1 cellular context compared by ENCODE assay signal in genomic region chr21:36860736-36861594, GRCh38.
TF ChIP-seq lines count a peak whose summit lies in the region.

No MANE protein-coding gene starts in this region.

TF ChIP-seq in K562, 482 proteins besides CTCF, POLR2A, EP300 and RAD21 (continued from another document and continues in another):
- TF ChIP-seq MLLT1 (IDR thresholded peaks at IDR 0.05) (no peak), KDM4B (IDR thresholded peaks at IDR 0.05; ENCODE audit: borderline replicate concordance in 2 of 2, low read depth in 1 of 2) (no peak), DPF2 (IDR thresholded peaks at IDR 0.05) (peak; percentile 74; the same call in 1 of the 2 replicates), ZBTB5 (IDR thresholded peaks at IDR 0.05) (no peak), MAFF (IDR thresholded peaks at IDR 0.05; ENCODE audit: low read length) (no peak), SIRT6 (IDR thresholded peaks at IDR 0.05; ENCODE audit: low read depth, low read length) (no peak), UBTF (IDR thresholded peaks at IDR 0.05; ENCODE audit: borderline replicate concordance in 1 of 2, low read depth in 2 of 2, low read length in 2 of 2) (no peak), CGGBP1 (CRISPR knock-in tag; IDR thresholded peaks at IDR 0.05) (no peak), E4F1 (CRISPR knock-in tag; IDR thresholded peaks at IDR 0.05; ENCODE audit: borderline replicate concordance) (no peak), ZBTB34 (CRISPR knock-in tag; IDR thresholded peaks at IDR 0.05) (no peak), GABPA (tag; conservative IDR thresholded peaks at IDR 0.05; ENCODE audit: low read depth) (no peak), CBFA2T3 (IDR thresholded peaks at IDR 0.05) (peak; percentile 74), TEAD1 (CRISPR knock-in tag; IDR thresholded peaks at IDR 0.05) (0 out of 4 replicates have a peak, but pooled peaks of 1 of the 2 experiments have one; percentile 21), SIN3B (IDR thresholded peaks at IDR 0.05; ENCODE audit: low read depth) (no peak), PCBP1 (IDR thresholded peaks at IDR 0.05; ENCODE audit: low read depth, low read length, poor library complexity, severe bottlenecking) (no peak), CTBP1 (IDR thresholded peaks at IDR 0.05; ENCODE audit: borderline replicate concordance) (no peak), ARID1B (IDR thresholded peaks at IDR 0.05) (peak; percentile 76), SMC3 (conservative IDR thresholded peaks at IDR 0.05; ENCODE audit: insufficient read depth, low read depth, low read length) (no peak), ZNF57 (CRISPR knock-in tag; IDR thresholded peaks at IDR 0.05) (no peak), TSHZ1 (CRISPR knock-in tag; IDR thresholded peaks at IDR 0.05) (no peak), BRCA1 (IDR thresholded peaks at IDR 0.05) (no peak), BRCA1 (CRISPR knock-in tag; IDR thresholded peaks at IDR 0.05) (no peak), ZNF644 (tag; IDR thresholded peaks at IDR 0.05; ENCODE audit: low read depth) (no peak), ZBTB7A (IDR thresholded peaks at IDR 0.05; ENCODE audit: borderline replicate concordance, control insufficient read depth, low read depth, low read length) (no peak), ZBTB12 (CRISPR knock-in tag; IDR thresholded peaks at IDR 0.05) (no peak), PATZ1 (CRISPR knock-in tag; IDR thresholded peaks at IDR 0.05; ENCODE audit: borderline replicate concordance) (no peak), ZNF766 (CRISPR knock-in tag; conservative IDR thresholded peaks at IDR 0.05) (0 out of 2 replicates have a peak, but pooled peaks have one; percentile 62), CREBBP (IDR thresholded peaks at IDR 0.05; ENCODE audit: low read depth, low read length) (no peak), RCOR1 (IDR thresholded peaks at IDR 0.05; ENCODE audit: borderline replicate concordance in 1 of 2, low read depth in 2 of 2, low read length in 2 of 2) (0 out of 4 replicates have a peak, but pooled peaks of 1 of the 2 experiments have one; percentile 23), KLF16 (IDR thresholded peaks at IDR 0.05) (no peak), ELK1 (CRISPR knock-in tag; IDR thresholded peaks at IDR 0.05) (no peak), ZFP30 (CRISPR knock-in tag; IDR thresholded peaks at IDR 0.05; ENCODE audit: borderline replicate concordance) (no peak), E2F6 (IDR thresholded peaks at IDR 0.05; ENCODE audit: borderline replicate concordance in 1 of 2, extremely low read depth in 1 of 2, insufficient read depth in 1 of 2, insufficient read length in 1 of 2, low read depth in 1 of 2, low read length in 1 of 2, poor library complexity in 1 of 2, severe bottlenecking in 1 of 2) (no peak), ZNF449 (CRISPR knock-in tag; IDR thresholded peaks at IDR 0.05) (0 out of 2 replicates have a peak, but pooled peaks have one; percentile 33), SRSF1 (IDR thresholded peaks at IDR 0.05; ENCODE audit: low read depth, low read length) (no peak), SMARCA4 (IDR thresholded peaks at IDR 0.05) (peak; percentile 39; the same call in 1 of the 2 replicates)
